In genomic region chr3:25820372-25820771, GRCh38 we compare ENCODE assay signal across 12 cellular contexts. TPM values are rescaled to one million over a fixed set of nuclear protein-coding genes. Genes with fewer than 3 reads are reported as not detected.
DNase-seq lines count a peak whose midpoint lies in the region; ATAC-seq and TF ChIP-seq lines count a peak whose summit lies in the region.
"Had no signal": no experiment of that assay in that cellular context is flagged by ENCODE, and none has a peak within 500 bp of the region (broad histone marks: within the 10 kb centered on the region; RNA-seq: fewer than 3 reads in every experiment).

No MANE protein-coding gene starts in this region.

- intact Hi-C loops in tibial artery (cut with DNase I; ENCODE audit: low total_unique reads) = no loop called here

- H3K4me3 Mint-ChIP-seq in stimulated activated naive CD8-positive, alpha-beta T cell treated with anti-CD3 and anti-CD28 coated beads, Interleukin-15, amount 100 ng/mL, for 72 hours = no peak overlapping the region
- no peak overlapping the region for H3K4me3 Mint-ChIP-seq in activated CD8-positive, alpha-beta memory T cell treated with anti-CD3 and anti-CD28 coated beads, Interleukin-2, amount 10 ng/mL, durations not matched to agents 7 days and 5 days

- no peaks in the 10 kb centered on the region for H3K4me1 ChIP-seq in hepatocyte (ENCODE audit: insufficient read depth)
- H3K4me1 ChIP-seq in tibial artery = no peaks in the 10 kb centered on the region
- H3K4me1 ChIP-seq: psoas muscle had no signal

- H3K4me1 Mint-ChIP-seq in stimulated activated naive CD8-positive, alpha-beta T cell treated with anti-CD3 and anti-CD28 coated beads, Interleukin-15, amount 100 ng/mL, for 72 hours = no peaks in the 10 kb centered on the region
- H3K4me1 Mint-ChIP-seq in activated CD8-positive, alpha-beta memory T cell treated with anti-CD3 and anti-CD28 coated beads, Interleukin-2, amount 10 ng/mL, durations not matched to agents 7 days and 5 days = peaks cover 7% of the 10 kb centered on the region

- H4K20me1 ChIP-seq in hepatocyte (ENCODE audit: insufficient read depth, poor library complexity, severe bottlenecking) = no peaks in the 10 kb centered on the region

- no peaks in the 10 kb centered on the region for H3K27me3 Mint-ChIP-seq in stimulated activated naive CD8-positive, alpha-beta T cell treated with anti-CD3 and anti-CD28 coated beads, Interleukin-15, amount 100 ng/mL, for 72 hours
- peaks cover 12% of the 10 kb centered on the region for H3K27me3 Mint-ChIP-seq in activated CD8-positive, alpha-beta memory T cell treated with anti-CD3 and anti-CD28 coated beads, Interleukin-2, amount 10 ng/mL, durations not matched to agents 7 days and 5 days

- peaks cover 0 to 4% of the 10 kb centered on the region in 2 donors for H3K9me3 Mint-ChIP-seq in stimulated activated naive CD8-positive, alpha-beta T cell treated with anti-CD3 and anti-CD28 coated beads, Interleukin-15, amount 100 ng/mL, for 72 hours
- H3K9me3 Mint-ChIP-seq in activated CD8-positive, alpha-beta memory T cell treated with anti-CD3 and anti-CD28 coated beads, Interleukin-2, amount 10 ng/mL, durations not matched to agents 7 days and 5 days (ENCODE audit: low read depth) = no peaks in the 10 kb centered on the region

- H3K36me3 Mint-ChIP-seq in activated CD8-positive, alpha-beta memory T cell treated with anti-CD3 and anti-CD28 coated beads, Interleukin-2, amount 10 ng/mL, durations not matched to agents 7 days and 5 days = no peaks in the 10 kb centered on the region

- no peaks in the 10 kb centered on the region for H3K79me2 ChIP-seq in hepatocyte

- CTCF ChIA-PET in activated CD8-positive, alpha-beta memory T cell treated with anti-CD3 and anti-CD28 coated beads, Interleukin-2, amount 10 ng/mL, durations not matched to agents 7 days and 5 days (lab: Charles Lee) = interaction anchor here (1.1 kb wide), 1 partner anchor 36 kb away, joined by 3 read pairs; no protein-coding TSS in a partner anchor

- H3K4me3 ChIP-seq in hepatocyte = no peak overlapping the region
- no peak overlapping the region for H3K4me3 ChIP-seq in tibial artery
- H3K4me3 ChIP-seq: cardiac muscle cell, psoas muscle, transverse colon had no signal

- H3K4me2 ChIP-seq in hepatocyte = no peak overlapping the region

- no peak for DNase-seq in stimulated activated naive CD8-positive, alpha-beta T cell treated with anti-CD3 and anti-CD28 coated beads, Interleukin-15, Interleukin-2, amounts not matched to agents 100 U/mL and 50 U/mL, for 24 hours
- no peak for DNase-seq in stimulated activated naive CD8-positive, alpha-beta T cell treated with anti-CD3 and anti-CD28 coated beads, Interleukin-15, amount 100 ng/mL, for 72 hours
- DNase-seq in hepatocyte (ENCODE audit: low spot score) (peak; percentile 12), tibial artery (no peak)
- no peak for DNase-seq in activated CD8-positive, alpha-beta memory T cell treated with anti-CD3 and anti-CD28 coated beads, Interleukin-2, amount 10 ng/mL, durations not matched to agents 7 days and 5 days
- DNase-seq: DMS79, psoas muscle, transverse colon had no signal

- H3K36me3 ChIP-seq in hepatocyte (replicated peaks; ENCODE audit: insufficient read depth, low read depth) = no peaks in the 10 kb centered on the region
- no peaks in the 10 kb centered on the region for H3K36me3 ChIP-seq in tibial artery
- H3K36me3 ChIP-seq: cardiac muscle cell, transverse colon had no signal

- TF ChIP-seq CTCF in hepatocyte (IDR thresholded peaks at IDR 0.05; ENCODE audit: poor library complexity) = no peak
- no peak for TF ChIP-seq CTCF in tibial artery (IDR thresholded peaks at IDR 0.05)

- no peak overlapping the region for H2AFZ ChIP-seq in hepatocyte

- peak; percentile 40 for ATAC-seq in stimulated activated naive CD8-positive, alpha-beta T cell treated with anti-CD3 and anti-CD28 coated beads, Interleukin-15, Interleukin-2, amounts not matched to agents 100 U/mL and 50 U/mL, for 24 hours
- no peak for ATAC-seq in stimulated activated naive CD8-positive, alpha-beta T cell treated with anti-CD3 and anti-CD28 coated beads, Interleukin-15, amount 100 ng/mL, for 72 hours
- peak; percentile 97 for ATAC-seq in SK-N-SH treated with all-trans-retinoic acid at 6 μM for 48 hours
- no peak for ATAC-seq in GM18870 (IDR thresholded peaks at IDR 0.05; ENCODE audit: unreplicated experiment)
- ATAC-seq in HG03432 (IDR thresholded peaks at IDR 0.05; ENCODE audit: unreplicated experiment) = no peak
- ATAC-seq in activated CD8-positive, alpha-beta memory T cell treated with anti-CD3 and anti-CD28 coated beads, Interleukin-2, amount 10 ng/mL, durations not matched to agents 7 days and 5 days = no peak

- H3K27me3 ChIP-seq in hepatocyte (no peaks in the 10 kb centered on the region), tibial artery (no peaks in the 10 kb centered on the region)
- H3K27me3 ChIP-seq: cardiac muscle cell, transverse colon had no signal

- H3K27ac ChIP-seq in hepatocyte (no peak overlapping the region), tibial artery (no peak overlapping the region)
- H3K27ac ChIP-seq: cardiac muscle cell, psoas muscle, transverse colon had no signal

- H3K9me3 ChIP-seq in hepatocyte (ENCODE audit: low read depth) = no peaks in the 10 kb centered on the region
- H3K9me3 ChIP-seq in tibial artery = no peaks in the 10 kb centered on the region
- H3K9me3 ChIP-seq: psoas muscle, transverse colon had no signal

- no peak overlapping the region for H3K27ac Mint-ChIP-seq in stimulated activated naive CD8-positive, alpha-beta T cell treated with anti-CD3 and anti-CD28 coated beads, Interleukin-15, amount 100 ng/mL, for 72 hours
- H3K27ac Mint-ChIP-seq in activated CD8-positive, alpha-beta memory T cell treated with anti-CD3 and anti-CD28 coated beads, Interleukin-2, amount 10 ng/mL, durations not matched to agents 7 days and 5 days = no peak overlapping the region

- no peaks in the 10 kb centered on the region for H3K9me2 ChIP-seq in hepatocyte (replicated peaks; ENCODE audit: insufficient read depth)

TF ChIP-seq in SK-N-SH treated with all-trans-retinoic acid at 6 μM for 48 hours, 23 proteins besides CTCF, POLR2A, EP300 and RAD21:
- TF ChIP-seq ZNF70 (CRISPR knock-in tag; IDR thresholded peaks at IDR 0.05) = no peak
- 0 out of 2 replicates have a peak, but pooled peaks have one; percentile 25 for TF ChIP-seq ZFP3 (CRISPR knock-in tag; IDR thresholded peaks at IDR 0.05)
- peak; percentile 64 for TF ChIP-seq ISL1 (CRISPR knock-in tag; IDR thresholded peaks at IDR 0.05)
TF ChIP-seq in SK-N-SH treated with all-trans-retinoic acid at 6 μM for 48 hours: peak in this region for 2.

RNA-seq across cellular contexts. Expression of gene OXSM, which starts 30.5 kb away (rescaled TPM):
- 7.9 and 8.8 TPM in 2 replicates for total RNA-seq in hepatocyte
- polyA plus RNA-seq in hepatocyte = 6.5 and 8.3 TPM in 2 replicates
- 10 to 100 TPM; 10.7 to 12.0 TPM for total RNA-seq in activated CD8-positive, alpha-beta memory T cell treated with anti-CD3 and anti-CD28 coated beads, Interleukin-2, amount 10 ng/mL, durations not matched to agents 7 days and 5 days

RNA-seq across cellular contexts. Expression of gene NGLY1, which starts 37.1 kb away (rescaled TPM):
- total RNA-seq in hepatocyte = 34.7 TPM in 2 replicates
- 32.7 and 34.7 TPM in 2 replicates for polyA plus RNA-seq in hepatocyte
- 10 to 100 TPM; 41.2 to 70.0 TPM for total RNA-seq in activated CD8-positive, alpha-beta memory T cell treated with anti-CD3 and anti-CD28 coated beads, Interleukin-2, amount 10 ng/mL, durations not matched to agents 7 days and 5 days

Comparison
In these comparisons a context has a peak if more than half of its experiments do, and no peak if none do; other contexts are left out.
1. ATAC-seq: peak in stimulated activated naive CD8-positive, alpha-beta T cell treated with anti-CD3 and anti-CD28 coated beads, Interleukin-15, Interleukin-2, amounts not matched to agents 100 U/mL and 50 U/mL, for 24 hours (single experiment) and SK-N-SH treated with all-trans-retinoic acid at 6 μM for 48 hours (single experiment); none in stimulated activated naive CD8-positive, alpha-beta T cell treated with anti-CD3 and anti-CD28 coated beads, Interleukin-15, amount 100 ng/mL, for 72 hours (single experiment), GM18870 (single experiment), HG03432 (single experiment) and activated CD8-positive, alpha-beta memory T cell treated with anti-CD3 and anti-CD28 coated beads, Interleukin-2, amount 10 ng/mL, durations not matched to agents 7 days and 5 days (single experiment).